10 cellular contexts compared by ENCODE assay signal in genomic region chr2:164126960-164127359, GRCh38.
DNase-seq lines count a peak whose midpoint lies in the region; ATAC-seq and TF ChIP-seq lines count a peak whose summit lies in the region.
"Had no signal": no experiment of that assay in that cellular context is flagged by ENCODE, and none has a peak within 500 bp of the region (broad histone marks: within the 10 kb centered on the region; RNA-seq: fewer than 3 reads in every experiment).

No MANE protein-coding gene starts in this region.

- H3K27ac ChIP-seq in left ventricle myocardium inferior (replicated peaks) (no peak overlapping the region), right cardiac atrium (ENCODE audit: low read length) (no peak overlapping the region)

- no peaks in the 10 kb centered on the region for H3K27me3 ChIP-seq in left ventricle myocardium inferior (ENCODE audit: low read depth)
- H3K27me3 ChIP-seq in right cardiac atrium (ENCODE audit: control insufficient read depth, insufficient read depth) = no peaks in the 10 kb centered on the region

- 72% methylated on average over 1 of the region's 1 CpG for WGBS in right cardiac atrium

- intact Hi-C loops in left ventricle myocardium inferior (cut with micrococcal nuclease) (no loop called here), right cardiac atrium (cut with DNase I) (no loop called here)

- ATAC-seq in right cardiac atrium (no peak), GM19328 (IDR thresholded peaks at IDR 0.05; ENCODE audit: unreplicated experiment) (no peak)
- ATAC-seq: activated naive CD8-positive, alpha-beta T cell treated with anti-CD3 and anti-CD28 coated beads, Interleukin-2, amount 50 U/mL, for 24 hours had no signal

- TF ChIP-seq CTCF in left ventricle myocardium inferior (IDR thresholded peaks at IDR 0.05; ENCODE audit: borderline replicate concordance) = peak; percentile 41

- no peaks in the 10 kb centered on the region for H3K9me3 ChIP-seq in left ventricle myocardium inferior (replicated peaks)
- no peaks in the 10 kb centered on the region for H3K9me3 ChIP-seq in right cardiac atrium (ENCODE audit: control insufficient read depth, low read length)

- DNase-seq in left ventricle myocardium inferior = no peak
- DNase-seq in right cardiac atrium = no peak
- DNase-seq in astrocyte of the hippocampus (ENCODE audit: low read depth, low spot score) = peak; percentile 51
- peak; percentile 12 for DNase-seq in kidney tubule cell (ENCODE audit: low spot score)
- DNase-seq in activated naive CD4-positive, alpha-beta T cell treated with Interleukin-2 at 50 U/mL for 16 hours = no peak
- DNase-seq in stimulated activated CD4-positive, alpha-beta T cell treated with anti-CD3 and anti-CD28 coated beads, Interleukin-15, amount 100 ng/mL, for 24 hours = no peak
- no peak for DNase-seq in NCI-H1092 (lab: John Stamatoyannopoulos, UW)
- DNase-seq: activated naive CD8-positive, alpha-beta T cell treated with anti-CD3 and anti-CD28 coated beads, Interleukin-2, amount 50 U/mL, for 24 hours; stimulated activated CD4-positive, alpha-beta T cell treated with anti-CD3 and anti-CD28 coated beads, Interleukin-2, amount 100 ng/mL, for 24 hours had no signal

- H3K4me3 ChIP-seq in left ventricle myocardium inferior = no peak overlapping the region
- H3K4me3 ChIP-seq in right cardiac atrium (ENCODE audit: low read length) = no peak overlapping the region

- H3K36me3 ChIP-seq in left ventricle myocardium inferior = no peaks in the 10 kb centered on the region

- H3K4me1 ChIP-seq in left ventricle myocardium inferior (no peaks in the 10 kb centered on the region), right cardiac atrium (ENCODE audit: control insufficient read depth, insufficient read depth, low read length) (no peaks in the 10 kb centered on the region)

Comparison
In these comparisons a context has a peak if more than half of its experiments do, and no peak if none do; other contexts are left out.
1. DNase-seq: peak in astrocyte of the hippocampus (single experiment) and kidney tubule cell (single experiment); none in left ventricle myocardium inferior (single experiment), right cardiac atrium (0 of 3), activated naive CD4-positive, alpha-beta T cell treated with Interleukin-2 at 50 U/mL for 16 hours (single experiment), stimulated activated CD4-positive, alpha-beta T cell treated with anti-CD3 and anti-CD28 coated beads, Interleukin-15, amount 100 ng/mL, for 24 hours (single experiment) and NCI-H1092 (single experiment).